ENCODE assay signal across 1 cellular context in genomic region chr6:71031912-71032311, GRCh38.
TF ChIP-seq lines count a peak whose summit lies in the region.

No MANE protein-coding gene starts in this region.

TF ChIP-seq in HepG2, 621 proteins besides CTCF, POLR2A, EP300 and RAD21 (continued from another document and continues in another):
- TF ChIP-seq RBAK (CRISPR knock-in tag; IDR thresholded peaks at IDR 0.05) (peak; percentile 93), ZNF574 (CRISPR knock-in tag; IDR thresholded peaks at IDR 0.05) (0 out of 2 replicates have a peak, but pooled peaks have one; percentile 16), GATAD1 (CRISPR knock-in tag; IDR thresholded peaks at IDR 0.05) (no peak), HNF1B (CRISPR knock-in tag; IDR thresholded peaks at IDR 0.05) (0 out of 2 replicates have a peak, but pooled peaks have one; percentile 26), ZNF792 (CRISPR knock-in tag; IDR thresholded peaks at IDR 0.05) (peak; percentile 66; the same call in 1 of the 2 replicates), ZNF362 (CRISPR knock-in tag; IDR thresholded peaks at IDR 0.05; ENCODE audit: borderline replicate concordance) (peak; percentile 93), HINFP (CRISPR knock-in tag; IDR thresholded peaks at IDR 0.05; ENCODE audit: low read depth) (peak; percentile 91), MIER3 (CRISPR knock-in tag; IDR thresholded peaks at IDR 0.05; ENCODE audit: borderline replicate concordance) (peak; percentile 33; the same call in 1 of the 2 replicates), NR2F1 (CRISPR knock-in tag; IDR thresholded peaks at IDR 0.05) (peak; percentile 44 to 52; a peak in 2 of 4 replicates), ZMYM3 (CRISPR knock-in tag; IDR thresholded peaks at IDR 0.05) (0 out of 2 replicates have a peak, but pooled peaks have one; percentile 20), CHD4 (IDR thresholded peaks at IDR 0.05; ENCODE audit: borderline replicate concordance, low read length) (no peak), FOXP1 (IDR thresholded peaks at IDR 0.05) (peak; percentile 95), FOXP1 (CRISPR knock-in tag; IDR thresholded peaks at IDR 0.05) (peak; percentile 100), CEBPB (IDR thresholded peaks at IDR 0.05; ENCODE audit: borderline replicate concordance, low read depth, low read length) (peak; percentile 89; the same call in 1 of the 2 replicates), E2F1 (CRISPR knock-in tag; IDR thresholded peaks at IDR 0.05) (no peak), ZBTB20 (CRISPR knock-in tag; IDR thresholded peaks at IDR 0.05; ENCODE audit: borderline replicate concordance, low read depth) (peak; percentile 85; the same call in 1 of the 2 replicates), CEBPZ (IDR thresholded peaks at IDR 0.05; ENCODE audit: low read length) (no peak), PAXIP1 (CRISPR knock-in tag; conservative IDR thresholded peaks at IDR 0.05) (peak; percentile 75), DNMT1 (CRISPR knock-in tag; IDR thresholded peaks at IDR 0.05) (no peak), FOXK2 (IDR thresholded peaks at IDR 0.05) (peak; percentile 94), FOXA3 (CRISPR knock-in tag; IDR thresholded peaks at IDR 0.05) (peak; percentile 97), BCL6 (CRISPR knock-in tag; IDR thresholded peaks at IDR 0.05) (peak; percentile 51; the same call in 1 of the 2 replicates), ZNF614 (CRISPR knock-in tag; IDR thresholded peaks at IDR 0.05; ENCODE audit: borderline replicate concordance) (peak; percentile 51; the same call in 1 of the 2 replicates), ZNF644 (CRISPR knock-in tag; IDR thresholded peaks at IDR 0.05; ENCODE audit: low read depth) (peak; percentile 68; the same call in 1 of the 2 replicates), KLF11 (CRISPR knock-in tag; IDR thresholded peaks at IDR 0.05) (no peak), IRF2 (CRISPR knock-in tag; IDR thresholded peaks at IDR 0.05) (0 out of 2 replicates have a peak, but pooled peaks have one; percentile 32), HOMEZ (CRISPR knock-in tag; IDR thresholded peaks at IDR 0.05; ENCODE audit: low read depth) (peak; percentile 73), ZNF282 (IDR thresholded peaks at IDR 0.05; ENCODE audit: partially characterized antibody) (no peak), LCORL (IDR thresholded peaks at IDR 0.05) (no peak), LCORL (CRISPR knock-in tag; IDR thresholded peaks at IDR 0.05) (peak; percentile 82), SAP130 (CRISPR knock-in tag; IDR thresholded peaks at IDR 0.05; ENCODE audit: low read depth) (peak; percentile 68), SMAD9 (CRISPR knock-in tag; IDR thresholded peaks at IDR 0.05) (no peak), HDAC1 (CRISPR knock-in tag; IDR thresholded peaks at IDR 0.05) (0 out of 2 replicates have a peak, but pooled peaks have one; percentile 41), HMGXB4 (CRISPR knock-in tag; IDR thresholded peaks at IDR 0.05; ENCODE audit: borderline replicate concordance in 1 of 2, low read depth in 1 of 2) (no peak), ZNF414 (CRISPR knock-in tag; IDR thresholded peaks at IDR 0.05) (peak; percentile 29; the same call in 1 of the 2 replicates), ATF4 (CRISPR knock-in tag; IDR thresholded peaks at IDR 0.05) (peak in 1 of 2 experiments; percentile 54; a peak in 1 of 4 replicates)
